In the genomic region with DNA sequence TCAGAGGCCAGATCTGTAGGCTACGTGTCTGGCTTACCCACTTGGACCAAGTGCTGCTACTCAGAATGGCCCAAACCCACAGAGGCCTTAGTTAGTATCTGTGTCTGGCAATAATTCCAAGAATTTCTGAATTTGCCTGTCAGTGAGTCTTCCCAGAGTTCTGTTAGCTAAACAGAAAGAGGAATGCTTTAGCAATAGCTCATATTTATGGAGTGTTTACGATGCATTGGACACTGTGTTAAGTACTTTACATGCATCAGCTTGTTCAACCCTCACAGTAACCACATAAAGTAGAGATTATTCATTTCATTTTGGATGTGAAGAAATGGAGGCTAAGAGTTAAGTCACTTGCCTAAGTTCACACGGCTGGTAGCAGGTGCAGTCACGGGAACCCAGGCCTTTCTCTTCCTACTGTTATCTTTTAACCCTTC, we compare ENCODE assay signal across 16 cellular contexts.
DNase-seq lines count a peak whose midpoint lies in the region; ATAC-seq, FAIRE-seq and TF ChIP-seq lines count a peak whose summit lies in the region.
"Had no signal": no experiment of that assay in that cellular context is flagged by ENCODE, and none has a peak within 500 bp of the region (broad histone marks: within the 10 kb centered on the region; RNA-seq: fewer than 3 reads in every experiment).

No MANE protein-coding gene starts in this region.

- TF ChIP-seq CTCF in bronchial epithelial cell (IDR thresholded peaks at IDR 0.05; ENCODE audit: insufficient read depth, low read length, severe bottlenecking) = no peak
- TF ChIP-seq CTCF in tibial artery (IDR thresholded peaks at IDR 0.05) = no peak

- H3K4me3 ChIP-seq in bronchial epithelial cell (ENCODE audit: low read depth, low read length) (no peak overlapping the region), tibial artery (no peak overlapping the region)

- DNase-seq in activated naive CD4-positive, alpha-beta T cell treated with anti-CD3 and anti-CD28 coated beads, Interleukin-2, amount 10 ng/mL, durations not matched to agents 7 days and 5 days = no peak
- no peak for DNase-seq in activated naive CD4-positive, alpha-beta T cell treated with Interleukin-2 at 50 U/mL for 16 hours
- DNase-seq in bronchial epithelial cell (ENCODE audit: low read depth) = peak; percentile 97
- peak; percentile 48 for DNase-seq in left kidney (ENCODE audit: low read depth, low spot score)
- no peak for DNase-seq in tibial artery
- no peak for DNase-seq in T1000 (lab: John Stamatoyannopoulos, UW)
- no peak for DNase-seq in T-helper 2 cell
- DNase-seq: activated naive CD4-positive, alpha-beta T cell treated with anti-CD3 and anti-CD28 coated beads for 36 hours; effector memory CD8-positive, alpha-beta T cell; NCI-H2081 treated with DMSO at 0.1 percent for 48 hours; NCI-H82; posterior cingulate gyrus; T-cell had no signal

- peak overlapping the region; percentile 13 for H3K27ac Mint-ChIP-seq in activated naive CD4-positive, alpha-beta T cell treated with anti-CD3 and anti-CD28 coated beads, Interleukin-2, amount 10 ng/mL, durations not matched to agents 7 days and 5 days
- H3K27ac Mint-ChIP-seq: activated naive CD4-positive, alpha-beta T cell treated with anti-CD3 and anti-CD28 coated beads for 36 hours; T-cell had no signal

- FAIRE-seq in bronchial epithelial cell (lab: Jason Lieb, UNC) = peak; percentile 62

- H3K4me3 Mint-ChIP-seq in activated naive CD4-positive, alpha-beta T cell treated with anti-CD3 and anti-CD28 coated beads, Interleukin-2, amount 10 ng/mL, durations not matched to agents 7 days and 5 days = no peak overlapping the region
- H3K4me3 Mint-ChIP-seq: activated naive CD4-positive, alpha-beta T cell treated with anti-CD3 and anti-CD28 coated beads for 36 hours; effector memory CD8-positive, alpha-beta T cell; T-cell had no signal

- peaks cover 0 to 46% (median 7%) of the 10 kb centered on the region in 4 donors for H3K4me1 ChIP-seq in tibial artery

- H3K36me3 Mint-ChIP-seq in activated naive CD4-positive, alpha-beta T cell treated with anti-CD3 and anti-CD28 coated beads, Interleukin-2, amount 10 ng/mL, durations not matched to agents 7 days and 5 days = peaks cover 3% of the 10 kb centered on the region
- H3K36me3 Mint-ChIP-seq: T-cell had no signal

- no peak for ATAC-seq in GM21515 (IDR thresholded peaks at IDR 0.05; ENCODE audit: unreplicated experiment)
- ATAC-seq: activated CD4-positive, CD25-positive, alpha-beta regulatory T cell treated with anti-CD3 and anti-CD28 coated beads, Interleukin-2, amount 50 U/mL, for 24 hours; effector memory CD8-positive, alpha-beta T cell; T-cell had no signal

- peak overlapping the region; percentile 43 to 61 for H3K27ac ChIP-seq in tibial artery
- H3K27ac ChIP-seq: 22Rv1 had no signal

- peaks cover 27% of the 10 kb centered on the region for H3K27me3 Mint-ChIP-seq in activated naive CD4-positive, alpha-beta T cell treated with anti-CD3 and anti-CD28 coated beads, Interleukin-2, amount 10 ng/mL, durations not matched to agents 7 days and 5 days
- H3K27me3 Mint-ChIP-seq: effector memory CD8-positive, alpha-beta T cell; T-cell had no signal

- no peaks in the 10 kb centered on the region for H3K27me3 ChIP-seq in bronchial epithelial cell (ENCODE audit: control insufficient read depth, insufficient read depth, low read length)
- no peaks in the 10 kb centered on the region for H3K27me3 ChIP-seq in tibial artery

- H3K9me3 ChIP-seq in tibial artery = no peaks in the 10 kb centered on the region

- H3K36me3 ChIP-seq in bronchial epithelial cell (ENCODE audit: control insufficient read depth, insufficient read depth, low read length) = no peaks in the 10 kb centered on the region
- no peaks in the 10 kb centered on the region for H3K36me3 ChIP-seq in tibial artery

- H3K9me3 Mint-ChIP-seq in activated naive CD4-positive, alpha-beta T cell treated with anti-CD3 and anti-CD28 coated beads, Interleukin-2, amount 10 ng/mL, durations not matched to agents 7 days and 5 days = no peaks in the 10 kb centered on the region
- H3K9me3 Mint-ChIP-seq: activated naive CD4-positive, alpha-beta T cell treated with anti-CD3 and anti-CD28 coated beads for 36 hours had no signal

- peaks cover 31% of the 10 kb centered on the region for H3K4me1 Mint-ChIP-seq in activated naive CD4-positive, alpha-beta T cell treated with anti-CD3 and anti-CD28 coated beads, Interleukin-2, amount 10 ng/mL, durations not matched to agents 7 days and 5 days

- intact Hi-C loops in tibial artery (cut with DNase I; ENCODE audit: low total_unique reads) = no loop called here

- CTCF ChIA-PET in activated naive CD4-positive, alpha-beta T cell treated with anti-CD3 and anti-CD28 coated beads, Interleukin-2, amount 10 ng/mL, durations not matched to agents 7 days and 5 days (lab: Charles Lee) = interaction anchor here (1.2 kb wide), 1 partner anchor 18 kb away, joined by 3 read pairs; no protein-coding TSS in a partner anchor

Comparison
In these comparisons a context has a peak if more than half of its experiments do, and no peak if none do; other contexts are left out.
1. DNase-seq: peak in bronchial epithelial cell (single experiment) and left kidney (single experiment); none in activated naive CD4-positive, alpha-beta T cell treated with anti-CD3 and anti-CD28 coated beads, Interleukin-2, amount 10 ng/mL, durations not matched to agents 7 days and 5 days (single experiment), activated naive CD4-positive, alpha-beta T cell treated with Interleukin-2 at 50 U/mL for 16 hours (single experiment), tibial artery (0 of 2), T1000 (single experiment) and T-helper 2 cell (0 of 5).